Comparison of ENCODE assay signal across 8 cellular contexts in the genomic region with DNA sequence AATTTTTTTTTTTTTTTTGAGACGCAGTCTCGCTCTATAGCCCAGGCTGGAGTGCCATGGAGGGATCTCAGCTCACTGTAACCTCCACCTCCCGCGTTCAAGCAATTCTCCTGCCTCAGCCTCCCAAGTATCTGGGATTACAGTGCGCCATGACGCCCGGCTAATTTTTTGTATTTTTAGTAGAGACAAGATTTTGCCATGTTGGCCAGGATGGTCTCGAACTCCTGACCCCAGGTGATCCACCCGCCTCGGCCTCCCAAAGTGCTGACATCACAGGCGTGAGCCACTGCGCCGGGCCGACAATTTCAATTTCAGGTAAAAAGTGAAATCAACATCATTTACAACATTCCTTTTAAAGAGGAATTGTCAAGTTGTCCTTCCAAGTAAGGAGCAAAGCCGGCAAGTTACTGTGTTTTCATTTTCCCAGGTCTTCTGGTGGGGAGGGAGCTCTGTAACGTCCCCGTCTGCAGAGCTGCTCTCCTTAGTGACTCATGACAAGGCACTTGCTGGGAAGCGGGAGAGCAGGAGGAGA. TPM values are rescaled to one million over a fixed set of nuclear protein-coding genes. Genes with fewer than 3 reads are reported as not detected.
DNase-seq lines count a peak whose midpoint lies in the region; ATAC-seq and TF ChIP-seq lines count a peak whose summit lies in the region.

No MANE protein-coding gene starts in this region.

- H3K36me3 ChIP-seq in MG63 (peaks cover 28% of the 10 kb centered on the region), colonic mucosa (no peaks in the 10 kb centered on the region)

- H3K9ac ChIP-seq in colonic mucosa (ENCODE audit: low read depth in 2 of 2, low read length in 2 of 2) = peak overlapping the region; percentile 85 to 96

- H3K4me3 ChIP-seq in MG63 (peak overlapping the region; percentile 97), colonic mucosa (peak overlapping the region; percentile 64)

- peak overlapping the region; percentile 89 to 97 (median 92) for H3K4me3 Mint-ChIP-seq in naive B cell

- H3K9me3 ChIP-seq in MG63 = no peaks in the 10 kb centered on the region
- H3K9me3 ChIP-seq in colonic mucosa = no peaks in the 10 kb centered on the region

- no peak for TF ChIP-seq CTCF in colonic mucosa (IDR thresholded peaks at IDR 0.05)

- ATAC-seq in GM21619 (IDR thresholded peaks at IDR 0.05; ENCODE audit: unreplicated experiment) (peak; percentile 14), naive B cell (ENCODE audit: low read depth in 2 of 2) (no peak), GM18861 (IDR thresholded peaks at IDR 0.05; ENCODE audit: unreplicated experiment) (no peak), GM18909 (IDR thresholded peaks at IDR 0.05; ENCODE audit: poor library complexity, unreplicated experiment) (no peak)

- peak overlapping the region; percentile 79 for H3K27ac ChIP-seq in colonic mucosa

- H3K4me1 ChIP-seq in colonic mucosa = peaks cover 13% of the 10 kb centered on the region

- peaks cover 12 to 30% (median 19%) of the 10 kb centered on the region in 3 donors for H3K4me1 Mint-ChIP-seq in naive B cell

- no peaks in the 10 kb centered on the region for H3K27me3 Mint-ChIP-seq in naive B cell

- H3K36me3 Mint-ChIP-seq in naive B cell = no peaks in the 10 kb centered on the region

- H3K9me3 Mint-ChIP-seq in naive B cell = no peaks in the 10 kb centered on the region

- H3K27ac Mint-ChIP-seq in naive B cell = peak overlapping the region; percentile 38 to 93 (median 83)

- DNase-seq in MG63 (peak; percentile 45), colonic mucosa (no peak), naive B cell (no peak), GM03348 (ENCODE audit: low spot score) (no peak), NCI-H146 (lab: John Stamatoyannopoulos, UW) (no peak)

- H3K27me3 ChIP-seq in MG63 (no peaks in the 10 kb centered on the region), colonic mucosa (no peaks in the 10 kb centered on the region)

- intact Hi-C loops in colonic mucosa (cut with DNase I) = no loop called here

RNA-seq across cellular contexts. Expression of a gene that starts 0.9 kb away (rescaled TPM):
- total RNA-seq in MG63 (2014; rRNA removed; shearing (Covaris generic); ENCODE audit: low replicate concordance) = 109 and 157 TPM in 2 replicates
- total RNA-seq in colonic mucosa = 10 to 100 TPM; 69.8 to 74.1 TPM
- polyA plus RNA-seq in naive B cell (ENCODE audit: low read depth in 6 of 6) = 10 to 100 TPM; 49.2 to 76.6 (median 57.7) TPM

RNA-seq across cellular contexts. Expression of a gene that starts 1.0 kb away (rescaled TPM):
- total RNA-seq in MG63 (2014; rRNA removed; shearing (Covaris generic); ENCODE audit: low replicate concordance) = 2.6 and 3.7 TPM in 2 replicates
- under 1 TPM; 0.25 to 0.32 TPM for total RNA-seq in colonic mucosa
- under 1 TPM in 5 of 6 donors, not detected in 1; 0.34 to 0.92 (median 0.86) TPM for polyA plus RNA-seq in naive B cell (ENCODE audit: low read depth in 6 of 6)

RNA-seq across cellular contexts. Expression of a gene that starts 20.3 kb away (rescaled TPM):
- total RNA-seq in MG63 (2014; rRNA removed; shearing (Covaris generic); ENCODE audit: low replicate concordance) = not detected in 2 replicates
- not detected for total RNA-seq in colonic mucosa
- polyA plus RNA-seq in naive B cell (ENCODE audit: low read depth in 6 of 6) = 10 to 100 TPM in 1 of 6 donors, 1 to 10 TPM in 5; 2.1 to 16.1 (median 5.1) TPM

RNA-seq across cellular contexts. Expression of a gene that starts 30.4 kb away (rescaled TPM):
- 61.1 and 64.7 TPM in 2 replicates for total RNA-seq in MG63 (2014; rRNA removed; shearing (Covaris generic); ENCODE audit: low replicate concordance)
- total RNA-seq in colonic mucosa = 10 to 100 TPM; 21.7 to 42.8 TPM
- 10 to 100 TPM; 63.9 to 77.5 (median 69.6) TPM for polyA plus RNA-seq in naive B cell (ENCODE audit: low read depth in 6 of 6)

RNA-seq across cellular contexts. Expression of a gene that starts 30.5 kb away (rescaled TPM):
- total RNA-seq in MG63 (2014; rRNA removed; shearing (Covaris generic); ENCODE audit: low replicate concordance) = 55.2 and 133 TPM in 2 replicates
- total RNA-seq in colonic mucosa = 10 to 100 TPM; 13.7 to 41.1 TPM
- 10 to 100 TPM in 4 of 6 donors, 1 to 10 TPM in 2; 3.2 to 29.4 (median 12.3) TPM for polyA plus RNA-seq in naive B cell (ENCODE audit: low read depth in 6 of 6)
